16 cellular contexts compared by ENCODE assay signal in genomic region chr9:70610287-70610644, GRCh38.
DNase-seq lines count a peak whose midpoint lies in the region; ATAC-seq and TF ChIP-seq lines count a peak whose summit lies in the region.
"Had no signal": no experiment of that assay in that cellular context is flagged by ENCODE, and none has a peak within 500 bp of the region (broad histone marks: within the 10 kb centered on the region; RNA-seq: fewer than 3 reads in every experiment).

No MANE protein-coding gene starts in this region.

- H4K8ac ChIP-seq in IMR-90 (ENCODE audit: low read depth in 2 of 2, low read length in 2 of 2): no peak overlapping the region; a peak in 1 of 4 replicates
- no peak overlapping the region for H4K8ac ChIP-seq in mesenchymal stem cell (ENCODE audit: low read length)

- no peak for TF ChIP-seq CTCF in IMR-90 (conservative IDR thresholded peaks at IDR 0.05; ENCODE audit: low read depth, low read length)
- TF ChIP-seq CTCF in psoas muscle (IDR thresholded peaks at IDR 0.05): no peak

- H2AFZ ChIP-seq in IMR-90 (replicated peaks; ENCODE audit: low read length, poor library complexity) (no peak overlapping the region), mesenchymal stem cell (ENCODE audit: low read depth, low read length) (no peak overlapping the region)
- H2AFZ ChIP-seq: GM23248 had no signal

- H3K4me3 ChIP-seq in IMR-90 (ENCODE audit: insufficient read depth, low read depth, low read length): no peak overlapping the region
- H3K4me3 ChIP-seq in mesenchymal stem cell (ENCODE audit: insufficient read depth in 1 of 2, low read depth in 1 of 2, low read length in 2 of 2): no peak overlapping the region
- H3K4me3 ChIP-seq in psoas muscle: no peak overlapping the region
- H3K4me3 ChIP-seq: GM23248 had no signal

- H3K36me3 ChIP-seq in IMR-90 (ENCODE audit: control insufficient read depth, insufficient read depth, low read length) (no peaks in the 10 kb centered on the region), mesenchymal stem cell (ENCODE audit: control insufficient read depth in 1 of 2, insufficient read depth in 2 of 2, low read depth in 1 of 2, low read length in 2 of 2) (no peaks in the 10 kb centered on the region), psoas muscle (ENCODE audit: insufficient read depth in 1 of 2, low read depth in 1 of 2) (no peaks in the 10 kb centered on the region)

- H3K14ac ChIP-seq in IMR-90 (replicated peaks; ENCODE audit: low read depth, low read length): peak overlapping the region; percentile 77; the same call in 1 of the 2 replicates
- H3K14ac ChIP-seq in mesenchymal stem cell (ENCODE audit: low read length in 2 of 2): no peak overlapping the region

- in situ Hi-C loops in IMR-90 (cut with MboI; ENCODE audit: low sequenced_read_pairs): loop anchor here (25.0 kb wide), 1 partner anchor 648 kb away; no protein-coding TSS in a partner anchor

- no peak for TF ChIP-seq POLR2A in IMR-90 (IDR thresholded peaks at IDR 0.05; ENCODE audit: low read depth, low read length)

- H2BK15ac ChIP-seq in IMR-90 (ENCODE audit: low read depth, low read length): peak overlapping the region; percentile 1; the same call in 1 of the 3 replicates
- H2BK15ac ChIP-seq in mesenchymal stem cell (ENCODE audit: low read depth, poor library complexity, severe bottlenecking): no peak overlapping the region

- H2BK5ac ChIP-seq in IMR-90 (ENCODE audit: low read depth, low read length, poor library complexity, severe bottlenecking) (peak overlapping the region; percentile 75), mesenchymal stem cell (ENCODE audit: low read depth, low read length, poor library complexity, severe bottlenecking) (no peak overlapping the region)

- H4K5ac ChIP-seq in IMR-90 (ENCODE audit: low read depth, low read length): no peak overlapping the region

- H3K18ac ChIP-seq in IMR-90 (ENCODE audit: low read depth, low read length): peak overlapping the region; percentile 65; the same call in 1 of the 2 replicates
- no peak overlapping the region for H3K18ac ChIP-seq in mesenchymal stem cell (ENCODE audit: low read depth in 1 of 2, low read length in 2 of 2)

- dilution Hi-C loops in IMR-90 (cut with HindIII; ENCODE audit: low sequenced_read_pairs, unreplicated experiment): no loop called here

- DNase-seq in IMR-90 (no peak), mesenchymal stem cell (no peak), psoas muscle (no peak), dermis blood vessel endothelial cell (no peak), NCI-H1694 treated with DMSO at 0.1 percent for 48 hours (lab: John Stamatoyannopoulos, UW) (no peak), NCI-H2081 (lab: John Stamatoyannopoulos, UW) (no peak), iPS-NIHi11 (ENCODE audit: low spot score) (no peak)
- DNase-seq in central memory CD8-positive, alpha-beta T cell (ENCODE audit: low spot score in 2 of 2): no peak
- DNase-seq: C1 segment of cervical spinal cord; Calu3; CD4-positive, alpha-beta T cell; DMS 273 treated with DMSO at 0.1 percent for 48 hours had no signal

- H3K79me1 ChIP-seq in IMR-90 (ENCODE audit: low read depth in 1 of 2, low read length in 2 of 2) (no peaks in the 10 kb centered on the region), mesenchymal stem cell (replicated peaks; ENCODE audit: low read length, poor library complexity, severe bottlenecking) (no peaks in the 10 kb centered on the region)

- POLR2A ChIA-PET in IMR-90 (lab: Charles Lee; ENCODE audit: unreplicated experiment): no interaction called here

- H3K9me1 ChIP-seq in IMR-90 (ENCODE audit: insufficient read depth, low read length): peaks cover 6% of the 10 kb centered on the region

- peaks cover 12% of the 10 kb centered on the region for H3K4me1 Mint-ChIP-seq in central memory CD8-positive, alpha-beta T cell

- H4K91ac ChIP-seq in IMR-90 (ENCODE audit: insufficient read depth, low read depth, low read length) (no peak overlapping the region), mesenchymal stem cell (ENCODE audit: low read length) (no peak overlapping the region)

- peak overlapping the region; percentile 30 for H2BK120ac ChIP-seq in IMR-90 (ENCODE audit: low read depth, low read length)
- H2BK120ac ChIP-seq in mesenchymal stem cell (ENCODE audit: low read depth, low read length): no peak overlapping the region

- H3K4me1 ChIP-seq in IMR-90 (ENCODE audit: control insufficient read depth, insufficient read depth, low read length): peaks cover 11% of the 10 kb centered on the region
- no peaks in the 10 kb centered on the region for H3K4me1 ChIP-seq in mesenchymal stem cell (ENCODE audit: control insufficient read depth, insufficient read depth, low read depth, low read length)
- H3K4me1 ChIP-seq in psoas muscle: peaks cover 51% of the 10 kb centered on the region

- H3K9ac ChIP-seq in IMR-90 (ENCODE audit: low read depth, low read length) (no peak overlapping the region), mesenchymal stem cell (ENCODE audit: low read length) (peak overlapping the region; percentile 13)
- H3K9ac ChIP-seq: GM23248 had no signal

- no peaks in the 10 kb centered on the region for H3K27me3 Mint-ChIP-seq in central memory CD8-positive, alpha-beta T cell

- H4K20me1 ChIP-seq in IMR-90 (ENCODE audit: insufficient read depth, low read length): no peaks in the 10 kb centered on the region

- no peak overlapping the region for H3K56ac ChIP-seq in IMR-90 (ENCODE audit: extremely low read depth, insufficient read depth, low read length)

- peaks cover 2% of the 10 kb centered on the region for H3K36me3 Mint-ChIP-seq in central memory CD8-positive, alpha-beta T cell (ENCODE audit: insufficient read depth)

- H3K23ac ChIP-seq in IMR-90 (ENCODE audit: low read depth, low read length) (peak overlapping the region; percentile 55; the same call in 1 of the 2 replicates), mesenchymal stem cell (ENCODE audit: low read length in 2 of 2) (no peak overlapping the region)

- H3K27me3 ChIP-seq in IMR-90 (ENCODE audit: control insufficient read depth, insufficient read depth, low read length) (no peaks in the 10 kb centered on the region), mesenchymal stem cell (ENCODE audit: control insufficient read depth in 1 of 2, insufficient read depth in 1 of 2, low read length in 2 of 2) (peaks cover 0 to 19% of the 10 kb centered on the region in 2 experiments), psoas muscle (ENCODE audit: insufficient read depth in 3 of 3, low read length in 2 of 3) (no peaks in the 10 kb centered on the region)

- peak overlapping the region; percentile 31; the same call in 1 of the 2 replicates for H2AK5ac ChIP-seq in IMR-90 (ENCODE audit: low read depth, low read length)
- H2AK5ac ChIP-seq in mesenchymal stem cell (ENCODE audit: low read length, severe bottlenecking): no peak overlapping the region

- H3K9me3 Mint-ChIP-seq in central memory CD8-positive, alpha-beta T cell: no peaks in the 10 kb centered on the region
- H3K9me3 Mint-ChIP-seq: CD4-positive, alpha-beta T cell had no signal

- H3K4me2 ChIP-seq in IMR-90 (ENCODE audit: low read depth, low read length) (no peak overlapping the region), mesenchymal stem cell (ENCODE audit: low read length, poor library complexity, severe bottlenecking) (no peak overlapping the region)

- peak overlapping the region; percentile 73; the same call in 1 of the 2 replicates for H2BK20ac ChIP-seq in IMR-90 (ENCODE audit: low read depth, low read length)

- H3K27ac ChIP-seq in IMR-90 (ENCODE audit: insufficient read depth, low read length) (no peak overlapping the region), mesenchymal stem cell (ENCODE audit: low read length, poor library complexity, severe bottlenecking) (no peak overlapping the region), psoas muscle (peak overlapping the region; percentile 75)
- H3K27ac ChIP-seq: GM23248, HL-60 had no signal

- no peak overlapping the region for H3K4me3 Mint-ChIP-seq in central memory CD8-positive, alpha-beta T cell
- H3K4me3 Mint-ChIP-seq: B cell; CD4-positive, alpha-beta T cell had no signal

- BruUV-seq in IMR-90 (replicated peaks; lab: Mats Ljungman, UMichigan): no TSS peak

- CTCF ChIA-PET in IMR-90 (lab: Yijun Ruan, JAX): no interaction called here

- H3K9me3 ChIP-seq in IMR-90 (ENCODE audit: control insufficient read depth, insufficient read depth, low read length) (no peaks in the 10 kb centered on the region), mesenchymal stem cell (ENCODE audit: control insufficient read depth, low read length) (no peaks in the 10 kb centered on the region), psoas muscle (no peaks in the 10 kb centered on the region)

- peak overlapping the region; percentile 41; the same call in 1 of the 2 replicates for H3K4ac ChIP-seq in IMR-90 (ENCODE audit: low read depth, low read length)
- peak overlapping the region in 1 of 2 experiments; percentile 62 for H3K4ac ChIP-seq in mesenchymal stem cell (ENCODE audit: low read depth in 1 of 2, low read length in 2 of 2)

- no peak overlapping the region for H2BK12ac ChIP-seq in mesenchymal stem cell (ENCODE audit: low read length in 2 of 2)

- 100% methylated on average over 1 of the region's 5 CpGs; no CpG with 5 or more reads in 1 of the 2 experiments for WGBS in IMR-90 (ENCODE audit: extremely low coverage in 2 of 2, insufficient read length in 1 of 2), 2 experiments
- 91% methylated on average over 5 of the region's 5 CpGs for WGBS in mesenchymal stem cell
- 89 to 95% (median 93%) methylated on average over 5 of the region's 5 CpGs for WGBS in psoas muscle, 3 donors

- H3K27ac Mint-ChIP-seq in central memory CD8-positive, alpha-beta T cell (ENCODE audit: low read depth): no peak overlapping the region
- H3K27ac Mint-ChIP-seq: B cell; CD4-positive, alpha-beta T cell had no signal

- TF ChIP-seq RAD21 in IMR-90 (IDR thresholded peaks at IDR 0.05; ENCODE audit: low read length): no peak

- intact Hi-C loops in IMR-90 (cut with micrococcal nuclease) (no loop called here), psoas muscle (cut with DNase I) (loop anchor here in 1 of 2 donors (10.0 kb wide), 1 partner anchor 485 kb away; no protein-coding TSS in a partner anchor)

- no peak for ATAC-seq in IMR-90 (ENCODE audit: low read depth)
- ATAC-seq in central memory CD8-positive, alpha-beta T cell (replicated peaks; ENCODE audit: extremely low read depth, poor library complexity, severe bottlenecking): peak; percentile 32
- no peak for ATAC-seq in psoas muscle
- ATAC-seq: HCT116 had no signal

- H2AK9ac ChIP-seq in IMR-90 (replicated peaks; ENCODE audit: low read depth, low read length, poor library complexity): no peak overlapping the region

TF ChIP-seq in IMR-90, 13 proteins besides CTCF, POLR2A, EP300 and RAD21 (continues in another document):
- no peak for TF ChIP-seq RCOR1 (IDR thresholded peaks at IDR 0.05; ENCODE audit: insufficient replicate concordance, low read length)
- TF ChIP-seq MXI1 (IDR thresholded peaks at IDR 0.05; ENCODE audit: borderline replicate concordance, low read depth, low read length): no peak
- TF ChIP-seq MAZ (IDR thresholded peaks at IDR 0.05; ENCODE audit: borderline replicate concordance, low read depth, low read length): no peak
- TF ChIP-seq CHD1 (IDR thresholded peaks at IDR 0.05; ENCODE audit: low read depth, low read length): no peak
- no peak for TF ChIP-seq NFE2L2 (IDR thresholded peaks at IDR 0.05; ENCODE audit: low read depth, low read length)
- TF ChIP-seq SMC3 (IDR thresholded peaks at IDR 0.05; ENCODE audit: low read depth, low read length): no peak
- TF ChIP-seq RFX5 (IDR thresholded peaks at IDR 0.05; ENCODE audit: low read depth, low read length): no peak
- no peak for TF ChIP-seq BHLHE40 (IDR thresholded peaks at IDR 0.05; ENCODE audit: low read depth, low read length)
